In the genomic region with DNA sequence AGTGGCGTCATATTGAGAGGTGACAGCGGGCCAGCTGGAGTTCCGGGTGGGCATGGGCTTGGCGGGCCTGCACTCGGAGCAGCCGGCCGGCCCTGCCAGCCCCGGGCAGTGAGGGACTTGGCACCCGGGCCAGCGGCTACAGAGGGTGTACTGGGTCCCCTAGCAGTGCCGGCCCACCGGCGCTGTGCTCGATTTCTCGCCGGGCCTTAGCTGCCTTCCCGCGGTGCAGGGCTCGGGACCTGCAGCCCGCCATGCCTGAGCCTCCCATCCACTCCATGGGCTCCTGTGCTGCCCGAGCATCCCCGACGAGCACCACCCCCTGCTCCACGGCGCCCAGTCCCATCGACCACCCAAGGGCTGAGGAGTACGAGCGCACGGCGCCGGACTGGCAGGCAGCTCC, we compare ENCODE assay signal across 8 cellular contexts. TPM values are rescaled to one million over a fixed set of nuclear protein-coding genes. Genes with fewer than 3 reads are reported as not detected.
DNase-seq lines count a peak whose midpoint lies in the region; ATAC-seq and TF ChIP-seq lines count a peak whose summit lies in the region.
"Not testable (repeated sequence)": the region's sequence is repeated elsewhere in the genome, so short reads cannot be mapped to it uniquely, and the experiment has no call there.

No MANE protein-coding gene starts in this region.

- not testable (repeated sequence) for H3K27ac Mint-ChIP-seq in Caco-2 (ENCODE audit: unreplicated experiment); T-helper 1 cell treated with Interleukin-12 subunit alpha and Interleukin-12 subunit beta and Interleukin-4 antibody, amounts not matched to agents 30 μg/mL and 1 μg/mL, for 36 hours
- H3K27ac Mint-ChIP-seq in activated T-helper 1 cell treated with anti-CD3 and anti-CD28 coated beads, Interleukin-12 subunit alpha, Interleukin-12 subunit beta, Interleukin-2, Interleukin-4 antibody, amounts not matched to agents 30 ng/mL and 10 ng/mL and 1 ng/mL, durations not matched to agents 14 hours and 24 hours and 36 hours, result peak overlapping the region; percentile 96
- peak overlapping the region in 3 of 5 experiments; percentile 95 to 98 (median 98) for H3K27ac Mint-ChIP-seq in brain
- H3K27ac Mint-ChIP-seq in naive thymus-derived CD8-positive, alpha-beta T cell, result peak overlapping the region; percentile 22 to 99 (median 97)
- H3K27ac Mint-ChIP-seq in stimulated activated naive CD8-positive, alpha-beta T cell treated with anti-CD3 and anti-CD28 coated beads, Interleukin-15, Interleukin-2, amounts not matched to agents 100 ng/mL and 50 ng/mL, for 24 hours, result peak overlapping the region; percentile 96

- H3K4me1 Mint-ChIP-seq in Caco-2 (ENCODE audit: low read depth, unreplicated experiment) (peaks cover 15% of the 10 kb centered on the region), brain (peaks cover 33% of the 10 kb centered on the region)
- H3K4me1 Mint-ChIP-seq in T-helper 1 cell treated with Interleukin-12 subunit alpha and Interleukin-12 subunit beta and Interleukin-4 antibody, amounts not matched to agents 30 μg/mL and 1 μg/mL, for 36 hours (ENCODE audit: low read depth), result peaks cover 15% of the 10 kb centered on the region
- H3K4me1 Mint-ChIP-seq in activated T-helper 1 cell treated with anti-CD3 and anti-CD28 coated beads, Interleukin-12 subunit alpha, Interleukin-12 subunit beta, Interleukin-2, Interleukin-4 antibody, amounts not matched to agents 30 ng/mL and 10 ng/mL and 1 ng/mL, durations not matched to agents 14 hours and 24 hours and 36 hours (ENCODE audit: low read depth), result peaks cover 32% of the 10 kb centered on the region
- peaks cover 10 to 33% (median 30%) of the 10 kb centered on the region in 4 donors for H3K4me1 Mint-ChIP-seq in naive thymus-derived CD8-positive, alpha-beta T cell
- peaks cover 20% of the 10 kb centered on the region for H3K4me1 Mint-ChIP-seq in stimulated activated naive CD8-positive, alpha-beta T cell treated with anti-CD3 and anti-CD28 coated beads, Interleukin-15, Interleukin-2, amounts not matched to agents 100 ng/mL and 50 ng/mL, for 24 hours (ENCODE audit: low read depth)

- not testable (repeated sequence) for ATAC-seq in heart left ventricle; naive thymus-derived CD8-positive, alpha-beta T cell

- CTCF ChIA-PET in Caco-2 (lab: Charles Lee), result interaction anchor here (1.4 to 1.7 kb wide), 2 partner anchors 18 to 83 kb away, joined by 4 to 6 read pairs; no protein-coding TSS in a partner anchor

- peak overlapping the region; percentile 74 for H3K4me3 Mint-ChIP-seq in Caco-2 (ENCODE audit: unreplicated experiment)
- H3K4me3 Mint-ChIP-seq in T-helper 1 cell treated with Interleukin-12 subunit alpha and Interleukin-12 subunit beta and Interleukin-4 antibody, amounts not matched to agents 30 μg/mL and 1 μg/mL, for 36 hours, result peak overlapping the region; percentile 88
- H3K4me3 Mint-ChIP-seq in activated T-helper 1 cell treated with anti-CD3 and anti-CD28 coated beads, Interleukin-12 subunit alpha, Interleukin-12 subunit beta, Interleukin-2, Interleukin-4 antibody, amounts not matched to agents 30 ng/mL and 10 ng/mL and 1 ng/mL, durations not matched to agents 14 hours and 24 hours and 36 hours, result peak overlapping the region; percentile 92
- peak overlapping the region; percentile 78 to 95 (median 92) for H3K4me3 Mint-ChIP-seq in brain
- H3K4me3 Mint-ChIP-seq in naive thymus-derived CD8-positive, alpha-beta T cell, result peak overlapping the region; percentile 88 to 98 (median 94)
- peak overlapping the region; percentile 86 for H3K4me3 Mint-ChIP-seq in stimulated activated naive CD8-positive, alpha-beta T cell treated with anti-CD3 and anti-CD28 coated beads, Interleukin-15, Interleukin-2, amounts not matched to agents 100 ng/mL and 50 ng/mL, for 24 hours

- H4K20me1 ChIP-seq in KMS-11 (ENCODE audit: insufficient read depth), result not testable (repeated sequence)

- H3K27me3 ChIP-seq in Caco-2 (replicated peaks; ENCODE audit: control insufficient read depth, insufficient read depth, low read length); KMS-11 (ENCODE audit: insufficient read depth, low read depth); heart left ventricle: not testable (repeated sequence)

- 97 to 98% (median 98%) methylated on average over 21 to 31 of the region's 31 CpGs for WGBS in heart left ventricle, 4 donors

- H3K9me3 Mint-ChIP-seq in Caco-2 (ENCODE audit: unreplicated experiment); T-helper 1 cell treated with Interleukin-12 subunit alpha and Interleukin-12 subunit beta and Interleukin-4 antibody, amounts not matched to agents 30 μg/mL and 1 μg/mL, for 36 hours; activated T-helper 1 cell treated with anti-CD3 and anti-CD28 coated beads, Interleukin-12 subunit alpha, Interleukin-12 subunit beta, Interleukin-2, Interleukin-4 antibody, amounts not matched to agents 30 ng/mL and 10 ng/mL and 1 ng/mL, durations not matched to agents 14 hours and 24 hours and 36 hours; brain; naive thymus-derived CD8-positive, alpha-beta T cell; stimulated activated naive CD8-positive, alpha-beta T cell treated with anti-CD3 and anti-CD28 coated beads, Interleukin-15, Interleukin-2, amounts not matched to agents 100 ng/mL and 50 ng/mL, for 24 hours: not testable (repeated sequence)

- POLR2A ChIA-PET in Caco-2 (lab: Charles Lee), result not testable (repeated sequence)
- POLR2A ChIA-PET in naive thymus-derived CD8-positive, alpha-beta T cell (lab: Charles Lee), result interaction anchor here (1.8 to 2.6 kb wide), 2 partner anchors 62 to 65 kb away, joined by 5 to 13 read pairs; partner anchors contain the start of gene MRPL19

- H3K27ac ChIP-seq in KMS-11, result not testable (repeated sequence)
- peak overlapping the region in 7 of 12 donors; percentile 87 to 95 (median 93) for H3K27ac ChIP-seq in heart left ventricle

- not testable (repeated sequence) for H3K4me1 ChIP-seq in Caco-2
- H3K4me1 ChIP-seq in KMS-11 (ENCODE audit: low read depth, poor library complexity, severe bottlenecking) (peaks cover 31% of the 10 kb centered on the region), heart left ventricle (peaks cover 0 to 25% (median 9%) of the 10 kb centered on the region in 12 donors)

- TF ChIP-seq POLR2A in heart left ventricle (IDR thresholded peaks at IDR 0.05), result not testable (repeated sequence)

- not testable (repeated sequence) for H3K36me3 ChIP-seq in Caco-2 (ENCODE audit: control insufficient read depth, insufficient read depth, low read length); KMS-11 (ENCODE audit: insufficient read depth); heart left ventricle

- H3K4me3 ChIP-seq in Caco-2 (ENCODE audit: low read depth, low read length); KMS-11 (IDR thresholded peaks at IDR 0.05; ENCODE audit: insufficient read depth, low read depth, low read length): not testable (repeated sequence)
- H3K4me3 ChIP-seq in heart left ventricle, result peak overlapping the region in 6 of 12 donors; percentile 68 to 90 (median 80)

- H3K9me3 ChIP-seq in Caco-2, heart left ventricle: not testable (repeated sequence)

- H3K9ac ChIP-seq in KMS-11, result peak overlapping the region; percentile 98; the same call in 1 of the 2 replicates

- peak overlapping the region; percentile 93; the same call in 1 of the 2 replicates for H2AFZ ChIP-seq in KMS-11 (ENCODE audit: low read depth)

- H3K79me2 ChIP-seq in KMS-11 (ENCODE audit: insufficient read depth, low read depth), result peaks cover 29% of the 10 kb centered on the region; the same call in 1 of the 2 replicates

- BruUV-seq in Caco-2 (replicated peaks; lab: Mats Ljungman, UMichigan), result not testable (repeated sequence)

- intact Hi-C loops in Caco-2 (cut with micrococcal nuclease; ENCODE audit: unreplicated experiment), result loop anchor here (2.0 kb wide), 1 partner anchor 65 kb away; the partner anchor contains the start of gene MRPL19
- intact Hi-C loops in activated T-helper 1 cell treated with anti-CD3 and anti-CD28 coated beads, Interleukin-12 subunit alpha, Interleukin-12 subunit beta, Interleukin-2, Interleukin-4 antibody, amounts not matched to agents 30 ng/mL and 10 ng/mL and 1 ng/mL, durations not matched to agents 14 hours and 24 hours and 36 hours (cut with micrococcal nuclease), result loop anchor here (2.0 to 10.0 kb wide), 2 partner anchors 17 to 1057 kb away; partner anchors contain the start of gene SEMA4F
- intact Hi-C loops in heart left ventricle (cut with DNase I), result loop anchor here in 4 of 10 donors (2.0 to 10.0 kb wide), 3 partner anchors 64 to 67 kb away; partner anchors contain the start of gene MRPL19 (in 4 of the 4)

- not testable (repeated sequence) for DNase-seq in Caco-2; activated T-helper 1 cell treated with anti-CD3 and anti-CD28 coated beads, Interleukin-12 subunit alpha, Interleukin-12 subunit beta, Interleukin-2, Interleukin-4 antibody, amounts not matched to agents 30 ng/mL and 10 ng/mL and 1 ng/mL, durations not matched to agents 14 hours and 24 hours and 36 hours (ENCODE audit: low spot score); naive thymus-derived CD8-positive, alpha-beta T cell
- peak in 1 of 5 donors; percentile 59 for DNase-seq in heart left ventricle

- peak overlapping the region; percentile 93; the same call in 1 of the 2 replicates for H3K4me2 ChIP-seq in KMS-11

- H3K36me3 Mint-ChIP-seq in Caco-2 (ENCODE audit: insufficient read depth, unreplicated experiment); T-helper 1 cell treated with Interleukin-12 subunit alpha and Interleukin-12 subunit beta and Interleukin-4 antibody, amounts not matched to agents 30 μg/mL and 1 μg/mL, for 36 hours (ENCODE audit: low read depth); activated T-helper 1 cell treated with anti-CD3 and anti-CD28 coated beads, Interleukin-12 subunit alpha, Interleukin-12 subunit beta, Interleukin-2, Interleukin-4 antibody, amounts not matched to agents 30 ng/mL and 10 ng/mL and 1 ng/mL, durations not matched to agents 14 hours and 24 hours and 36 hours (ENCODE audit: low read depth); brain; naive thymus-derived CD8-positive, alpha-beta T cell: not testable (repeated sequence)
- peaks cover 11% of the 10 kb centered on the region for H3K36me3 Mint-ChIP-seq in stimulated activated naive CD8-positive, alpha-beta T cell treated with anti-CD3 and anti-CD28 coated beads, Interleukin-15, Interleukin-2, amounts not matched to agents 100 ng/mL and 50 ng/mL, for 24 hours (ENCODE audit: low read depth)

- H3K27me3 Mint-ChIP-seq in Caco-2 (ENCODE audit: insufficient read depth, unreplicated experiment); T-helper 1 cell treated with Interleukin-12 subunit alpha and Interleukin-12 subunit beta and Interleukin-4 antibody, amounts not matched to agents 30 μg/mL and 1 μg/mL, for 36 hours (ENCODE audit: low read depth); activated T-helper 1 cell treated with anti-CD3 and anti-CD28 coated beads, Interleukin-12 subunit alpha, Interleukin-12 subunit beta, Interleukin-2, Interleukin-4 antibody, amounts not matched to agents 30 ng/mL and 10 ng/mL and 1 ng/mL, durations not matched to agents 14 hours and 24 hours and 36 hours (ENCODE audit: insufficient read depth); brain; naive thymus-derived CD8-positive, alpha-beta T cell; stimulated activated naive CD8-positive, alpha-beta T cell treated with anti-CD3 and anti-CD28 coated beads, Interleukin-15, Interleukin-2, amounts not matched to agents 100 ng/mL and 50 ng/mL, for 24 hours: not testable (repeated sequence)

- TF ChIP-seq CTCF in Caco-2 (IDR thresholded peaks at IDR 0.05; ENCODE audit: insufficient read depth in 1 of 2, low read depth in 1 of 2, low read length in 1 of 2, severe bottlenecking in 1 of 2, unreplicated experiment in 1 of 2); KMS-11 (conservative IDR thresholded peaks at IDR 0.05; ENCODE audit: low read depth, low read length); brain (conservative IDR thresholded peaks at IDR 0.05); heart left ventricle (IDR thresholded peaks at IDR 0.05): not testable (repeated sequence)

RNA-seq across cellular contexts. Expression of gene GCFC2, which starts 0.9 kb away (rescaled TPM):
- total RNA-seq in Caco-2 (2022) (22.5 and 26.4 TPM in 2 replicates), heart left ventricle (10 to 100 TPM in 8 of 9 donors, 1 to 10 TPM in 1; 9.9 to 16.5 (median 13.3) TPM)
- 37.5 and 39.9 TPM in 2 replicates for total RNA-seq in activated T-helper 1 cell treated with anti-CD3 and anti-CD28 coated beads, Interleukin-12 subunit alpha, Interleukin-12 subunit beta, Interleukin-2, Interleukin-4 antibody, amounts not matched to agents 30 ng/mL and 10 ng/mL and 1 ng/mL, durations not matched to agents 14 hours and 24 hours and 36 hours
- polyA plus RNA-seq in brain (ENCODE audit: insufficient read depth, low read depth, low replicate concordance) (7.1 TPM), heart left ventricle (10 to 100 TPM in 1 of 2 donors, 1 to 10 TPM in 1; 7.2 to 10.8 TPM)
- total RNA-seq in naive thymus-derived CD8-positive, alpha-beta T cell, result 10 to 100 TPM; 27.1 to 41.0 TPM
- polyA plus RNA-seq in naive thymus-derived CD8-positive, alpha-beta T cell, result 10 to 100 TPM; 29.9 to 38.8 (median 34.5) TPM
